Comparison of ENCODE assay signal across 16 cellular contexts in the genomic region with DNA sequence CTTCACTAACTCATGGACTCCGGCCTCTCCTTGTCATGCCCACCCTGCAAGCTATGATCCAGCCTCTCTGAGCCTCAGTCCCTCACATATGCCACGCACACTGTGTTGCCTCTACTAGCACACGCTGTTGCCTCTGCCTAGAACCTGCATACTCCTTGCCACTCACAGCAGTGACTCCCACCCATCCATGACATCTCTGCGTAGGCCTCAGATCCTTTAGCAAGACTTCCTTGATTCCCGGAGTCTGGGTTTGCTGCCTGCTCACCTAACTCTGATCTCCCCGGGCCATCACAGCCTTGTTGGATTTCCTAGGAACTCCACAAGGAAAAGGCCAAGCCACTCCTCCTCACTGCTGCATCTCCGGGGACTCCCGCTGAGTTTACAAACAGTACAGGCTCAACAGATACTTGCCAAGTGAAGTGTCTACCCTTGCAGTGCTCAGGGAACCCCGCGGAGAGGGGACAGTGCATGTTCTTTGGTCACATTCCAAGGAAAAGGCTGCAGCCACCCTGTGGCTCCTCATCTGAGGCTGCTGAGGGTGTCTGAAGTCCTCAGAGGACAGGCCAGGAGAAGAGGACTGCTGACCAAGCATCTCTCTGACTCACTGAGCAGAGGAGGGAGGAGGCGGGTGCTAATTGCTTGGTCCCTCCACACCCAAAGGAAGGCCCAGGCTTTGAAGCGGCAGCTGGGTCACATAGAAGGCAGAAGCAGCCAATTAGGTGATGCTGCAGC. TPM values are rescaled to one million over a fixed set of nuclear protein-coding genes. Genes with fewer than 3 reads are reported as not detected.
A peak's percentile ranks its signal among the peaks of the same experiment; 100 is the strongest.
DNase-seq lines count a peak whose midpoint lies in the region; ATAC-seq, FAIRE-seq and TF ChIP-seq lines count a peak whose summit lies in the region.
"Had no signal": no experiment of that assay in that cellular context is flagged by ENCODE, and none has a peak within 500 bp of the region (broad histone marks: within the 10 kb centered on the region; RNA-seq: fewer than 3 reads in every experiment).

No MANE protein-coding gene starts in this region.

- H3K36me3 Mint-ChIP-seq in activated naive CD4-positive, alpha-beta T cell treated with anti-CD3 and anti-CD28 coated beads, Interleukin-2, amount 50 U/mL, for 72 hours: no peaks in the 10 kb centered on the region
- H3K36me3 Mint-ChIP-seq: naive B cell had no signal

- H3K14ac ChIP-seq in mesenchymal stem cell (ENCODE audit: low read length in 2 of 2): peak overlapping the region in 1 of 2 experiments; percentile 35

- H3K27me3 ChIP-seq in ACC112 (ENCODE audit: insufficient read depth, low read length): no peaks in the 10 kb centered on the region
- H3K27me3 ChIP-seq in mesenchymal stem cell (ENCODE audit: control insufficient read depth in 1 of 2, insufficient read depth in 1 of 2, low read length in 2 of 2): no peaks in the 10 kb centered on the region
- no peaks in the 10 kb centered on the region for H3K27me3 ChIP-seq in left ventricle myocardium inferior (ENCODE audit: low read depth)
- H3K27me3 ChIP-seq: BLaER1 had no signal

- H2AK5ac ChIP-seq in mesenchymal stem cell (ENCODE audit: low read length, severe bottlenecking): no peak overlapping the region

- intact Hi-C loops in left ventricle myocardium inferior (cut with micrococcal nuclease): no loop called here

- H3K36me3 ChIP-seq in ACC112 (ENCODE audit: insufficient read depth, low read length) (no peaks in the 10 kb centered on the region), mesenchymal stem cell (ENCODE audit: control insufficient read depth in 1 of 2, insufficient read depth in 2 of 2, low read depth in 1 of 2, low read length in 2 of 2) (no peaks in the 10 kb centered on the region), left ventricle myocardium inferior (no peaks in the 10 kb centered on the region)
- H3K36me3 ChIP-seq: BLaER1 had no signal

- no peak overlapping the region for H3K18ac ChIP-seq in mesenchymal stem cell (ENCODE audit: low read depth in 1 of 2, low read length in 2 of 2)

- no peak overlapping the region for H2BK120ac ChIP-seq in mesenchymal stem cell (ENCODE audit: low read depth, low read length)

- peaks cover 72% of the 10 kb centered on the region for H3K4me1 ChIP-seq in ACC112 (ENCODE audit: control insufficient read depth, insufficient read depth, low read length, unreplicated experiment)
- H3K4me1 ChIP-seq in mesenchymal stem cell (ENCODE audit: control insufficient read depth, insufficient read depth, low read depth, low read length): peaks cover 10% of the 10 kb centered on the region
- H3K4me1 ChIP-seq in left ventricle myocardium inferior: peaks cover 29% of the 10 kb centered on the region

- peak overlapping the region in 1 of 2 experiments; percentile 47 for H3K23ac ChIP-seq in mesenchymal stem cell (ENCODE audit: low read length in 2 of 2)

- H3K4me2 ChIP-seq in mesenchymal stem cell (ENCODE audit: low read length, poor library complexity, severe bottlenecking): no peak overlapping the region
- H3K4me2 ChIP-seq: BLaER1 had no signal

- FAIRE-seq in GM12892 (lab: Jason Lieb, UNC): no peak

- H4K8ac ChIP-seq in mesenchymal stem cell (ENCODE audit: low read length): no peak overlapping the region

- H3K4me3 ChIP-seq in ACC112 (ENCODE audit: low read depth, low read length) (no peak overlapping the region), mesenchymal stem cell (ENCODE audit: insufficient read depth in 1 of 2, low read depth in 1 of 2, low read length in 2 of 2) (no peak overlapping the region), left ventricle myocardium inferior (no peak overlapping the region)
- H3K4me3 ChIP-seq: BLaER1 had no signal

- 62% methylated on average over 12 of the region's 12 CpGs for WGBS in mesenchymal stem cell

- H3K79me2 ChIP-seq in ACC112 (ENCODE audit: control insufficient read depth, insufficient read depth, low read length, unreplicated experiment): peaks cover 26% of the 10 kb centered on the region

- ATAC-seq in activated naive CD4-positive, alpha-beta T cell treated with anti-CD3 and anti-CD28 coated beads, Interleukin-2, amount 50 U/mL, for 72 hours: no peak

- no peaks in the 10 kb centered on the region for H3K9me3 ChIP-seq in mesenchymal stem cell (ENCODE audit: control insufficient read depth, low read length)
- no peaks in the 10 kb centered on the region for H3K9me3 ChIP-seq in left ventricle myocardium inferior (replicated peaks)
- H3K9me3 ChIP-seq: BLaER1 had no signal

- H3K9ac ChIP-seq in mesenchymal stem cell (ENCODE audit: low read length): peak overlapping the region; percentile 29
- H3K9ac ChIP-seq: BLaER1 had no signal

- H4K91ac ChIP-seq in mesenchymal stem cell (ENCODE audit: low read length): no peak overlapping the region

- TF ChIP-seq POLR2A in GM12892 (IDR thresholded peaks at IDR 0.05; ENCODE audit: low read depth, low read length): no peak

- no peak overlapping the region for H3K27ac Mint-ChIP-seq in activated naive CD4-positive, alpha-beta T cell treated with anti-CD3 and anti-CD28 coated beads, Interleukin-2, amount 50 U/mL, for 72 hours
- H3K27ac Mint-ChIP-seq: naive B cell had no signal

- no peak overlapping the region for H3K4ac ChIP-seq in mesenchymal stem cell (ENCODE audit: low read depth in 1 of 2, low read length in 2 of 2)

- H3K79me1 ChIP-seq in mesenchymal stem cell (replicated peaks; ENCODE audit: low read length, poor library complexity, severe bottlenecking): no peaks in the 10 kb centered on the region

- no peak overlapping the region for H2BK12ac ChIP-seq in mesenchymal stem cell (ENCODE audit: low read length in 2 of 2)

- TF ChIP-seq CTCF in left ventricle myocardium inferior (IDR thresholded peaks at IDR 0.05; ENCODE audit: borderline replicate concordance): no peak

- H3K27ac ChIP-seq in ACC112 (ENCODE audit: low read depth, low read length) (peak overlapping the region; percentile 2; the same call in 1 of the 2 replicates), mesenchymal stem cell (ENCODE audit: low read length, poor library complexity, severe bottlenecking) (no peak overlapping the region), left ventricle myocardium inferior (replicated peaks) (no peak overlapping the region)
- H3K27ac ChIP-seq: BLaER1 had no signal

- H2AFZ ChIP-seq in ACC112 (ENCODE audit: low read length, unreplicated experiment) (no peak overlapping the region), mesenchymal stem cell (ENCODE audit: low read depth, low read length) (no peak overlapping the region)

- no peak overlapping the region for H2BK5ac ChIP-seq in mesenchymal stem cell (ENCODE audit: low read depth, low read length, poor library complexity, severe bottlenecking)

- no peaks in the 10 kb centered on the region for H3K9me3 Mint-ChIP-seq in activated naive CD4-positive, alpha-beta T cell treated with anti-CD3 and anti-CD28 coated beads, Interleukin-2, amount 50 U/mL, for 72 hours
- H3K9me3 Mint-ChIP-seq: naive B cell had no signal

- DNase-seq in LHCN-M2 (ENCODE audit: low read depth) (peak; percentile 57), brain pericyte (ENCODE audit: low read depth, low spot score) (peak; percentile 85), mesenchymal stem cell (peak; percentile 39), left ventricle myocardium inferior (no peak), GM12892 (ENCODE audit: insufficient read length) (no peak), mesenteric fat pad (ENCODE audit: low spot score) (no peak)
- DNase-seq in activated naive CD4-positive, alpha-beta T cell treated with anti-CD3 and anti-CD28 coated beads, Interleukin-2, amount 50 U/mL, for 72 hours (ENCODE audit: low spot score in 2 of 2): no peak
- DNase-seq: activated gamma-delta T cell; cortex of kidney; H7; Kasumi-1; naive B cell; NCI-H526; stimulated activated naive CD4-positive, alpha-beta T cell had no signal

- no peak overlapping the region for H2BK15ac ChIP-seq in mesenchymal stem cell (ENCODE audit: low read depth, poor library complexity, severe bottlenecking)

RNA-seq across cellular contexts. Expression of gene NAV2, which starts 42.4 kb away (rescaled TPM):
- total RNA-seq in LHCN-M2 (2014; rRNA removed) (25.4 and 32.3 TPM in 2 replicates), left ventricle myocardium inferior (14.3 TPM), mesenteric fat pad (13.7 TPM)
- 17.1 TPM for polyA plus RNA-seq in LHCN-M2 (2012)
- polyA plus RNA-seq in mesenchymal stem cell (2013, experiment 1 of 2): 3.2 TPM
- polyA plus RNA-seq in mesenchymal stem cell (2013, experiment 2 of 2): 3.0 TPM
- 1.2 TPM for polyA plus RNA-seq in GM12892 (2012; ENCODE audit: missing spikeins)
- total RNA-seq in activated naive CD4-positive, alpha-beta T cell treated with anti-CD3 and anti-CD28 coated beads, Interleukin-2, amount 50 U/mL, for 72 hours: under 1 TPM; 0.27 to 0.88 TPM

Comparison
In these comparisons a context has a peak if more than half of its experiments do, and no peak if none do; other contexts are left out.
1. DNase-seq: peak in LHCN-M2 (single experiment), brain pericyte (single experiment) and mesenchymal stem cell (single experiment); none in left ventricle myocardium inferior (single experiment), GM12892 (single experiment), activated naive CD4-positive, alpha-beta T cell treated with anti-CD3 and anti-CD28 coated beads, Interleukin-2, amount 50 U/mL, for 72 hours (0 of 2) and mesenteric fat pad (single experiment).